In the genomic region with DNA sequence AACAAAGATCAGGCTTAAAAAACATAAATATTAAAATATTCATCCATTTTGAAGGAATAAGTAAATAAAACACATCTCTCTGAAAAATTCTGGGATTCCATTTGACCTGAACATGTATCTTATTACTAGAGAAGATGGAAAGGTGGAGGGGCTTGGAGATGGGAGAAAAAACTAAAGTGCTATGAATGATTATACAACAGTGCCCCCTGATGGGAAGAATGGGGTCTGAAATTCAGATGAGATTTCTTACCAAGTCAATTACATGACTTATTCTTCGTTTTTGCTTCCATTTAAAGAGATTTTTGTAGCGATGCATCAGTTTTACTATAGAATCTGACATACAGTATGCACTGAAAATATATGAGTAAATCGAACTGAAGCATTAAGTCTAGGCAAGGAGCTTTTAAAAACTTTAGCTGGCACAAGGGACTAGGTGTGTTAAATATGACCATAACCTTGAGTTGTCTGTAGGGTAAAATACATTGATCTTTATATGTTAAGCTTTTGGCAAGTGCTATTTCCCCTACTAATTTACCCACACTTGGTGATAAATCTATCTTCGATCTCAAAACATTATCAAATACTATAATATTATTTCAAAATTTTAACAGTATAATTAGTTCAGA, we compare ENCODE assay signal across 9 cellular contexts.
DNase-seq lines count a peak whose midpoint lies in the region; ATAC-seq and TF ChIP-seq lines count a peak whose summit lies in the region.
"Had no signal": no experiment of that assay in that cellular context is flagged by ENCODE, and none has a peak within 500 bp of the region (broad histone marks: within the 10 kb centered on the region; RNA-seq: fewer than 3 reads in every experiment).

No MANE protein-coding gene starts in this region.

- H3K9me2 ChIP-seq in Loucy (replicated peaks; ENCODE audit: low read depth, low read length) = no peaks in the 10 kb centered on the region

- no peaks in the 10 kb centered on the region for H3K27me3 Mint-ChIP-seq in activated T-helper 1 cell treated with anti-CD3 and anti-CD28 coated beads, Interleukin-12 subunit alpha, Interleukin-12 subunit beta, Interleukin-2, Interleukin-4 antibody, amounts not matched to agents 30 ng/mL and 10 ng/mL and 1 ng/mL, durations not matched to agents 14 hours and 24 hours and 36 hours (ENCODE audit: insufficient read depth)

- H3K9ac ChIP-seq in Loucy (ENCODE audit: low read depth, low read length, poor library complexity, severe bottlenecking) = no peak overlapping the region
- H3K9ac ChIP-seq: parathyroid adenoma had no signal

- no peaks in the 10 kb centered on the region for H3K9me3 ChIP-seq in Loucy (ENCODE audit: insufficient read depth, low read depth, low read length)

- H2AFZ ChIP-seq in Loucy (ENCODE audit: low read length) = no peak overlapping the region
- H2AFZ ChIP-seq: parathyroid adenoma had no signal

- no peaks in the 10 kb centered on the region for H3K79me2 ChIP-seq in Loucy (ENCODE audit: insufficient read depth, low read length)
- H3K79me2 ChIP-seq: parathyroid adenoma had no signal

- H3K9me3 Mint-ChIP-seq in activated T-helper 1 cell treated with anti-CD3 and anti-CD28 coated beads, Interleukin-12 subunit alpha, Interleukin-12 subunit beta, Interleukin-2, Interleukin-4 antibody, amounts not matched to agents 30 ng/mL and 10 ng/mL and 1 ng/mL, durations not matched to agents 14 hours and 24 hours and 36 hours = peaks cover 3% of the 10 kb centered on the region

- H3K4me3 Mint-ChIP-seq in activated T-helper 1 cell treated with anti-CD3 and anti-CD28 coated beads, Interleukin-12 subunit alpha, Interleukin-12 subunit beta, Interleukin-2, Interleukin-4 antibody, amounts not matched to agents 30 ng/mL and 10 ng/mL and 1 ng/mL, durations not matched to agents 14 hours and 24 hours and 36 hours = no peak overlapping the region

- TF ChIP-seq CTCF in GM12875 (IDR thresholded peaks at IDR 0.05; ENCODE audit: borderline replicate concordance, insufficient read depth, low read depth, low read length) = peak; percentile 28; the same call in 1 of the 2 replicates
- TF ChIP-seq CTCF in Loucy (conservative IDR thresholded peaks at IDR 0.05; ENCODE audit: low read length) = peak; percentile 66

- H3K36me3 ChIP-seq in Loucy (ENCODE audit: insufficient read depth, low read length) = no peaks in the 10 kb centered on the region

- H3K4me1 ChIP-seq in Loucy (ENCODE audit: insufficient read depth, low read length, poor library complexity, severe bottlenecking) = no peaks in the 10 kb centered on the region
- H3K4me1 ChIP-seq: parathyroid adenoma had no signal

- no peaks in the 10 kb centered on the region for H3F3A ChIP-seq in Loucy (ENCODE audit: low read depth)

- H3K4me1 Mint-ChIP-seq in activated T-helper 1 cell treated with anti-CD3 and anti-CD28 coated beads, Interleukin-12 subunit alpha, Interleukin-12 subunit beta, Interleukin-2, Interleukin-4 antibody, amounts not matched to agents 30 ng/mL and 10 ng/mL and 1 ng/mL, durations not matched to agents 14 hours and 24 hours and 36 hours (ENCODE audit: low read depth) = no peaks in the 10 kb centered on the region

- no peaks in the 10 kb centered on the region for H4K20me1 ChIP-seq in Loucy (ENCODE audit: insufficient read depth, low read length, poor library complexity, severe bottlenecking)

- H3K4me3 ChIP-seq in GM12875 (ENCODE audit: low read depth, low read length) (no peak overlapping the region), Loucy (ENCODE audit: low read length, poor library complexity, severe bottlenecking) (no peak overlapping the region)

- ATAC-seq in HG03457 (IDR thresholded peaks at IDR 0.05; ENCODE audit: unreplicated experiment) = no peak

- H3K36me3 Mint-ChIP-seq in activated T-helper 1 cell treated with anti-CD3 and anti-CD28 coated beads, Interleukin-12 subunit alpha, Interleukin-12 subunit beta, Interleukin-2, Interleukin-4 antibody, amounts not matched to agents 30 ng/mL and 10 ng/mL and 1 ng/mL, durations not matched to agents 14 hours and 24 hours and 36 hours (ENCODE audit: low read depth) = no peaks in the 10 kb centered on the region

- H3K4me2 ChIP-seq in Loucy (ENCODE audit: low read depth, low read length, poor library complexity, severe bottlenecking) = no peak overlapping the region

- intact Hi-C loops in activated T-helper 1 cell treated with anti-CD3 and anti-CD28 coated beads, Interleukin-12 subunit alpha, Interleukin-12 subunit beta, Interleukin-2, Interleukin-4 antibody, amounts not matched to agents 30 ng/mL and 10 ng/mL and 1 ng/mL, durations not matched to agents 14 hours and 24 hours and 36 hours (cut with micrococcal nuclease) = no loop called here

- H3K27me3 ChIP-seq in Loucy (ENCODE audit: insufficient read depth, low read length, poor library complexity, severe bottlenecking) = no peaks in the 10 kb centered on the region

- peak; percentile 5 for DNase-seq in T1000 (lab: John Stamatoyannopoulos, UW)
- DNase-seq in iPS DF 4.7 (ENCODE audit: extremely low read depth, low spot score) = peak; percentile 53
- no peak for DNase-seq in activated T-helper 1 cell treated with anti-CD3 and anti-CD28 coated beads, Interleukin-12 subunit alpha, Interleukin-12 subunit beta, Interleukin-2, Interleukin-4 antibody, amounts not matched to agents 30 ng/mL and 10 ng/mL and 1 ng/mL, durations not matched to agents 14 hours and 24 hours and 36 hours (ENCODE audit: low spot score)
- DNase-seq in cortex of kidney (lab: John Stamatoyannopoulos, UW) = no peak
- DNase-seq in UCSD-AML1 (lab: John Stamatoyannopoulos, UW; ENCODE audit: unreplicated experiment) = no peak

- no peak overlapping the region for H3K27ac Mint-ChIP-seq in activated T-helper 1 cell treated with anti-CD3 and anti-CD28 coated beads, Interleukin-12 subunit alpha, Interleukin-12 subunit beta, Interleukin-2, Interleukin-4 antibody, amounts not matched to agents 30 ng/mL and 10 ng/mL and 1 ng/mL, durations not matched to agents 14 hours and 24 hours and 36 hours

Comparison
In these comparisons a context has a peak if more than half of its experiments do, and no peak if none do; other contexts are left out.
1. DNase-seq: peak in T1000 (single experiment) and iPS DF 4.7 (single experiment); none in activated T-helper 1 cell treated with anti-CD3 and anti-CD28 coated beads, Interleukin-12 subunit alpha, Interleukin-12 subunit beta, Interleukin-2, Interleukin-4 antibody, amounts not matched to agents 30 ng/mL and 10 ng/mL and 1 ng/mL, durations not matched to agents 14 hours and 24 hours and 36 hours (single experiment), cortex of kidney (single experiment) and UCSD-AML1 (single experiment).